1 cellular context compared by ENCODE assay signal in the genomic region with DNA sequence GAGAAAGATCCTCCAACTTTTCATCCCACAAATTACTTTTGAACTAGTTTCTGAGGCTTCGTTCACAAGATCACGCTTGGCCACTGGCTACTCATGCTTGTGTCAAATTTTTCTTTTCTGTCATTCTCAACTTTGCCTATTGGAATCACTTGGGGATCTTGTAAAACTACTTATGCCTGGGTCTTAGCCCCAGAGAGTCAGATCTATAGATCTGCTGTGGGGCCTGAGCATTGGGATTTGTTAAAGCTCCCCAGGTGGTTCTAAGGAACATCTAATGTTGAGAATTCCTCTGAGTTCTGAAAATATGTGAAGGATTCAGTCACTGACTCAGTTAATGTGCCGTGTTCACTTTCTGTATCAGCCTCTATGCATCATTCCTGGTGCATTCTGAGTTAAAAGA.
TF ChIP-seq lines count a peak whose summit lies in the region.

No MANE protein-coding gene starts in this region.

TF ChIP-seq in GM23338, 12 proteins besides CTCF, POLR2A, EP300 and RAD21 (continued from another document):
- TF ChIP-seq, protein P1, sequence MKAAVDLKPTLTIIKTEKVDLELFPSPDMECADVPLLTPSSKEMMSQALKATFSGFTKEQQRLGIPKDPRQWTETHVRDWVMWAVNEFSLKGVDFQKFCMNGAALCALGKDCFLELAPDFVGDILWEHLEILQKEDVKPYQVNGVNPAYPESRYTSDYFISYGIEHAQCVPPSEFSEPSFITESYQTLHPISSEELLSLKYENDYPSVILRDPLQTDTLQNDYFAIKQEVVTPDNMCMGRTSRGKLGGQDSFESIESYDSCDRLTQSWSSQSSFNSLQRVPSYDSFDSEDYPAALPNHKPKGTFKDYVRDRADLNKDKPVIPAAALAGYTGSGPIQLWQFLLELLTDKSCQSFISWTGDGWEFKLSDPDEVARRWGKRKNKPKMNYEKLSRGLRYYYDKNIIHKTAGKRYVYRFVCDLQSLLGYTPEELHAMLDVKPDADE (IDR thresholded peaks at IDR 0.05), result no peak
- no peak for TF ChIP-seq EZH2 (IDR thresholded peaks at IDR 0.05; ENCODE audit: low read depth, unreplicated experiment)
